ENCODE assay signal across 11 cellular contexts in genomic region chr6:34246249-34246562, GRCh38. TPM values are rescaled to one million over a fixed set of nuclear protein-coding genes. Genes with fewer than 3 reads are reported as not detected.
DNase-seq lines count a peak whose midpoint lies in the region; ATAC-seq and TF ChIP-seq lines count a peak whose summit lies in the region.
"Had no signal": no experiment of that assay in that cellular context is flagged by ENCODE, and none has a peak within 500 bp of the region (broad histone marks: within the 10 kb centered on the region; RNA-seq: fewer than 3 reads in every experiment).

No MANE protein-coding gene starts in this region.

- DNase-seq in natural killer cell, result no peak
- DNase-seq in natural killer cell treated with Interleukin-12 subunit alpha and Interleukin-12 subunit beta and Interleukin-15 and Interleukin-18, amount 100 ng/mL, for 72 hours (ENCODE audit: low spot score), result no peak
- no peak for DNase-seq in WTC11 (ENCODE audit: low spot score)
- DNase-seq in immature natural killer cell, result no peak
- DNase-seq in DMS114 treated with DMSO at 0.1 percent for 48 hours (lab: John Stamatoyannopoulos, UW; ENCODE audit: unreplicated experiment), result no peak
- DNase-seq in nucleus accumbens (lab: John Stamatoyannopoulos, UW), result no peak
- DNase-seq: activated gamma-delta T cell treated with Interleukin-2 at 50 U/mL for 16 hours, NCI-H2227 treated with DMSO at 0.1 percent for 48 hours, uterus had no signal

- POLR2A ChIA-PET in WTC11 (lab: Charles Lee), result interaction anchor here (1.0 to 1.6 kb wide), 4 partner anchors 10 to 50 kb away, joined by 3 to 15 read pairs (median 4); partner anchors contain the start of gene HMGA1

- H3K4me3 Mint-ChIP-seq in natural killer cell, result no peak overlapping the region
- H3K4me3 Mint-ChIP-seq in natural killer cell treated with Interleukin-12 subunit alpha and Interleukin-12 subunit beta and Interleukin-15 and Interleukin-18, amount 100 ng/mL, for 72 hours, result no peak overlapping the region
- no peak overlapping the region for H3K4me3 Mint-ChIP-seq in WTC11
- peak overlapping the region in 2 of 5 donors; percentile 17 to 18 for H3K4me3 Mint-ChIP-seq in immature natural killer cell

- intact Hi-C loops in natural killer cell (cut with micrococcal nuclease), result loop anchor here (5.0 kb wide), 1 partner anchor 64 kb away; no protein-coding TSS in a partner anchor

- CTCF ChIA-PET in WTC11 (lab: Charles Lee), result interaction anchor here (0.6 to 2.5 kb wide), 9 partner anchors 19 to 363 kb away, joined by 3 to 24 read pairs (median 4); no protein-coding TSS in a partner anchor

- H3K4me1 Mint-ChIP-seq in natural killer cell (peaks cover 6 to 45% of the 10 kb centered on the region in 2 donors), WTC11 (peaks cover 54% of the 10 kb centered on the region), immature natural killer cell (peaks cover 20 to 30% of the 10 kb centered on the region in 2 donors)
- H3K4me1 Mint-ChIP-seq in natural killer cell treated with Interleukin-12 subunit alpha and Interleukin-12 subunit beta and Interleukin-15 and Interleukin-18, amount 100 ng/mL, for 72 hours (ENCODE audit: low read depth in 2 of 2), result peaks cover 25 to 38% of the 10 kb centered on the region in 2 donors

- TF ChIP-seq CTCF in natural killer cell (IDR thresholded peaks at IDR 0.05) (no peak), WTC11 (IDR thresholded peaks at IDR 0.05) (no peak)

- H3K27me3 Mint-ChIP-seq in natural killer cell (ENCODE audit: low read depth in 2 of 2) (no peaks in the 10 kb centered on the region), WTC11 (ENCODE audit: low read depth) (no peaks in the 10 kb centered on the region), immature natural killer cell (ENCODE audit: low read depth in 3 of 3) (peaks cover 2 to 8% (median 2%) of the 10 kb centered on the region in 3 donors)
- H3K27me3 Mint-ChIP-seq in natural killer cell treated with Interleukin-12 subunit alpha and Interleukin-12 subunit beta and Interleukin-15 and Interleukin-18, amount 100 ng/mL, for 72 hours, result no peaks in the 10 kb centered on the region

- H3K27ac Mint-ChIP-seq in natural killer cell (peak overlapping the region; percentile 94 to 97), WTC11 (no peak overlapping the region), immature natural killer cell (peak overlapping the region in 4 of 6 donors; percentile 14 to 73 (median 44))
- peak overlapping the region in 1 of 2 donors; percentile 62 for H3K27ac Mint-ChIP-seq in natural killer cell treated with Interleukin-12 subunit alpha and Interleukin-12 subunit beta and Interleukin-15 and Interleukin-18, amount 100 ng/mL, for 72 hours

- H3K36me3 Mint-ChIP-seq in natural killer cell (no peaks in the 10 kb centered on the region), WTC11 (peaks cover 36% of the 10 kb centered on the region), immature natural killer cell (peaks cover 0 to 9% (median 2%) of the 10 kb centered on the region in 3 donors)
- H3K36me3 Mint-ChIP-seq in natural killer cell treated with Interleukin-12 subunit alpha and Interleukin-12 subunit beta and Interleukin-15 and Interleukin-18, amount 100 ng/mL, for 72 hours, result no peaks in the 10 kb centered on the region

- H3K9me3 Mint-ChIP-seq in natural killer cell (no peaks in the 10 kb centered on the region), WTC11 (no peaks in the 10 kb centered on the region), immature natural killer cell (no peaks in the 10 kb centered on the region)
- no peaks in the 10 kb centered on the region for H3K9me3 Mint-ChIP-seq in natural killer cell treated with Interleukin-12 subunit alpha and Interleukin-12 subunit beta and Interleukin-15 and Interleukin-18, amount 100 ng/mL, for 72 hours

- ATAC-seq in natural killer cell (no peak), WTC11 (no peak), GM21367 (IDR thresholded peaks at IDR 0.05; ENCODE audit: unreplicated experiment) (no peak), HG02571 (IDR thresholded peaks at IDR 0.05; ENCODE audit: unreplicated experiment) (no peak)
- ATAC-seq in natural killer cell treated with Interleukin-12 subunit alpha and Interleukin-12 subunit beta and Interleukin-15 and Interleukin-18, amount 100 ng/mL, for 72 hours, result no peak

TF ChIP-seq in WTC11, 78 proteins besides CTCF, POLR2A, EP300 and RAD21:
- TF ChIP-seq OVOL2 (CRISPR knock-in tag; IDR thresholded peaks at IDR 0.05; ENCODE audit: borderline replicate concordance) (no peak), NFE2L1 (CRISPR knock-in tag; IDR thresholded peaks at IDR 0.05) (no peak), ZNF423 (CRISPR knock-in tag; IDR thresholded peaks at IDR 0.05) (no peak), ZNF396 (CRISPR knock-in tag; IDR thresholded peaks at IDR 0.05; ENCODE audit: borderline replicate concordance) (no peak), SOX15 (CRISPR knock-in tag; IDR thresholded peaks at IDR 0.05) (no peak), HMGXB4 (CRISPR knock-in tag; IDR thresholded peaks at IDR 0.05) (no peak), FOXP4 (CRISPR knock-in tag; IDR thresholded peaks at IDR 0.05) (no peak), USF1 (CRISPR knock-in tag; IDR thresholded peaks at IDR 0.05) (peak; percentile 58; the same call in 1 of the 2 replicates)

RNA-seq across cellular contexts. Expression of gene SMIM29, which starts 2.6 kb away (rescaled TPM):
- total RNA-seq in natural killer cell (10 to 100 TPM; 30.8 to 48.0 (median 39.7) TPM), WTC11 (2021) (11.7 to 15.1 TPM (median 14.1 TPM) in 3 replicates)
- total RNA-seq in natural killer cell treated with Interleukin-12 subunit alpha and Interleukin-12 subunit beta and Interleukin-15 and Interleukin-18, amount 100 ng/mL, for 72 hours, result 10 to 100 TPM; 15.9 to 20.9 TPM
- polyA plus RNA-seq in immature natural killer cell, result 100 to 1,000 TPM in 1 of 3 donors, 10 to 100 TPM in 2; 86.1 to 101 (median 89.1) TPM

RNA-seq across cellular contexts. Expression of gene HMGA1, which starts 9.5 kb away (rescaled TPM):
- total RNA-seq in natural killer cell (10 to 100 TPM; 63.1 to 84.2 (median 77.3) TPM), WTC11 (2021) (2,446 to 2,677 TPM (median 2,610 TPM) in 3 replicates)
- total RNA-seq in natural killer cell treated with Interleukin-12 subunit alpha and Interleukin-12 subunit beta and Interleukin-15 and Interleukin-18, amount 100 ng/mL, for 72 hours, result 100 to 1,000 TPM; 151 to 556 TPM
- 10 to 100 TPM in 2 of 3 donors, 1 to 10 TPM in 1; 9.8 to 22.1 (median 19.6) TPM for polyA plus RNA-seq in immature natural killer cell
